In genomic region chr5:76544268-76544926, GRCh38 we compare ENCODE assay signal across 8 cellular contexts.
DNase-seq lines count a peak whose midpoint lies in the region; ATAC-seq and TF ChIP-seq lines count a peak whose summit lies in the region.

No MANE protein-coding gene starts in this region.

- POLR2A ChIA-PET in MCF 10A (lab: Yijun Ruan, JAX), result interaction anchor here (1.3 kb wide), 1 partner anchor 71 kb away, joined by 3 read pairs; no protein-coding TSS in a partner anchor

- DNase-seq in ELR (ENCODE audit: low read depth) (peak; percentile 38), T-helper 9 cell (peak; percentile 37), MCF 10A (ENCODE audit: unreplicated experiment) (peak; percentile 54), mucosa of descending colon (peak; percentile 71 to 79 (median 72)), vagina (ENCODE audit: extremely low spot score in 2 of 2) (no peak), DMS79 (lab: John Stamatoyannopoulos, UW) (no peak), NCI-H1417 (lab: John Stamatoyannopoulos, UW) (no peak)

- H3K4me3 ChIP-seq in mucosa of descending colon, result no peak overlapping the region
- no peak overlapping the region for H3K4me3 ChIP-seq in vagina

- CTCF ChIA-PET in MCF 10A (lab: Yijun Ruan, JAX), result interaction anchor here (0.6 to 4.4 kb wide), 9 partner anchors 39 to 297 kb away, joined by 3 to 27 read pairs (median 4); no protein-coding TSS in a partner anchor

- H3K9me3 Mint-ChIP-seq in MCF 10A (ENCODE audit: unreplicated experiment), result no peaks in the 10 kb centered on the region

- TF ChIP-seq POLR2A in vagina (IDR thresholded peaks at IDR 0.05), result no peak

- H3K4me1 Mint-ChIP-seq in MCF 10A (ENCODE audit: insufficient read depth, unreplicated experiment), result peaks cover 7% of the 10 kb centered on the region

- intact Hi-C loops in MCF 10A (cut with micrococcal nuclease), result loop anchor here (1.0 kb wide), 2 partner anchors 141 to 206 kb away; partner anchors contain the start of gene IQGAP2
- intact Hi-C loops in mucosa of descending colon (cut with DNase I, micrococcal nuclease), result loop anchor here in 1 of 2 donors (10.0 kb wide), 1 partner anchor 140 kb away; the partner anchor contains the start of gene IQGAP2
- intact Hi-C loops in vagina (cut with DNase I), result no loop called here

- H3K36me3 ChIP-seq in mucosa of descending colon (ENCODE audit: low read depth) (no peaks in the 10 kb centered on the region), vagina (no peaks in the 10 kb centered on the region)

- no peaks in the 10 kb centered on the region for H3K27me3 Mint-ChIP-seq in MCF 10A (ENCODE audit: insufficient read depth, unreplicated experiment)

- peaks cover 45% of the 10 kb centered on the region for H3K4me1 ChIP-seq in mucosa of descending colon (ENCODE audit: low read depth)
- peaks cover 27% of the 10 kb centered on the region for H3K4me1 ChIP-seq in vagina

- H3K36me3 Mint-ChIP-seq in MCF 10A (ENCODE audit: insufficient read depth, unreplicated experiment), result no peaks in the 10 kb centered on the region

- ATAC-seq in HG03108 (IDR thresholded peaks at IDR 0.05; ENCODE audit: unreplicated experiment) (peak; percentile 27), mucosa of descending colon (peak; percentile 79)

- BruUV-seq in MCF 10A (replicated peaks; lab: Mats Ljungman, UMichigan), result no TSS peak

- H3K27me3 ChIP-seq in vagina, result no peaks in the 10 kb centered on the region

- H3K9me3 ChIP-seq in mucosa of descending colon (no peaks in the 10 kb centered on the region), vagina (no peaks in the 10 kb centered on the region)

- H3K27ac ChIP-seq in vagina, result no peak overlapping the region

- H3K4me3 Mint-ChIP-seq in MCF 10A (ENCODE audit: unreplicated experiment), result no peak overlapping the region

- TF ChIP-seq CTCF in MCF 10A (IDR thresholded peaks at IDR 0.05; ENCODE audit: unreplicated experiment), result peak; percentile 40
- peak; percentile 61 for TF ChIP-seq CTCF in mucosa of descending colon (IDR thresholded peaks at IDR 0.05)
- TF ChIP-seq CTCF in vagina (IDR thresholded peaks at IDR 0.05), result peak in 2 of 3 experiments; percentile 22 to 33

- H3K27ac Mint-ChIP-seq in MCF 10A (ENCODE audit: low read depth, unreplicated experiment), result no peak overlapping the region

Comparison
In these comparisons a context has a peak if more than half of its experiments do, and no peak if none do; other contexts are left out.
1. DNase-seq: peak in ELR (single experiment), T-helper 9 cell (single experiment), MCF 10A (single experiment) and mucosa of descending colon (3 of 3); none in vagina (0 of 2), DMS79 (single experiment) and NCI-H1417 (0 of 3).
2. Peak in every context shown above with its lines, with median percentiles within 50 percentile points of each other: CTCF ChIP-seq.